In the genomic region with DNA sequence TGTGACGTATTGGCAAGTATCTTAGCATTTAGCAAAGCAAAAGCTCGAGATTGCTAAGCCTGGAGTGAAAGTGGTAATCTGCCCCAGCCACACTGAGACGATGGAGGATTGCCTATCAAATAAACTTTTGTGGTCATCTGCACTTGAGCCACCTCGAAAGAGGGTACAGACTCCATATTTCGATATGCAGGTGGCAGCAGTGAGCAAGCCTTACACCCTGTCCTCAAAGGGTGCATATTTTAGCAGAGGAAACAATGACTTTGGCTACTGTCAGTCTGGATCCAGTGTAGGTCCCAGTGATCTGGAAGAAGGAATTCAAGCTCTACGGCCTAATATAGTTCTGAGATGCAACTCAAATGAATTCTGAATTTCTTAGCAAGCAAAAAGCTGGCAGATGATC, we compare ENCODE assay signal across 1 cellular context.
TF ChIP-seq lines count a peak whose summit lies in the region.

No MANE protein-coding gene starts in this region.

TF ChIP-seq in liver, 16 proteins besides CTCF, POLR2A, EP300 and RAD21 (continued from another document):
- TF ChIP-seq, protein P1, sequence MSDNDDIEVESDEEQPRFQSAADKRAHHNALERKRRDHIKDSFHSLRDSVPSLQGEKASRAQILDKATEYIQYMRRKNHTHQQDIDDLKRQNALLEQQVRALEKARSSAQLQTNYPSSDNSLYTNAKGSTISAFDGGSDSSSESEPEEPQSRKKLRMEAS (IDR thresholded peaks at IDR 0.05) = no peak
- TF ChIP-seq FOXA2 (IDR thresholded peaks at IDR 0.05) (no peak), NR2F2 (IDR thresholded peaks at IDR 0.05) (no peak), JUND (IDR thresholded peaks at IDR 0.05) (no peak), TAF1 (conservative IDR thresholded peaks at IDR 0.05) (no peak), GABPA (IDR thresholded peaks at IDR 0.05 in 1 of 2, conservative IDR thresholded peaks at IDR 0.05 in 1 of 2) (no peak), YY1 (IDR thresholded peaks at IDR 0.05) (no peak), HNF4G (IDR thresholded peaks at IDR 0.05) (no peak), FOXA1 (IDR thresholded peaks at IDR 0.05) (no peak), EGR1 (IDR thresholded peaks at IDR 0.05; ENCODE audit: low read depth in 2 of 2) (no peak)
- TF ChIP-seq, protein P2, sequence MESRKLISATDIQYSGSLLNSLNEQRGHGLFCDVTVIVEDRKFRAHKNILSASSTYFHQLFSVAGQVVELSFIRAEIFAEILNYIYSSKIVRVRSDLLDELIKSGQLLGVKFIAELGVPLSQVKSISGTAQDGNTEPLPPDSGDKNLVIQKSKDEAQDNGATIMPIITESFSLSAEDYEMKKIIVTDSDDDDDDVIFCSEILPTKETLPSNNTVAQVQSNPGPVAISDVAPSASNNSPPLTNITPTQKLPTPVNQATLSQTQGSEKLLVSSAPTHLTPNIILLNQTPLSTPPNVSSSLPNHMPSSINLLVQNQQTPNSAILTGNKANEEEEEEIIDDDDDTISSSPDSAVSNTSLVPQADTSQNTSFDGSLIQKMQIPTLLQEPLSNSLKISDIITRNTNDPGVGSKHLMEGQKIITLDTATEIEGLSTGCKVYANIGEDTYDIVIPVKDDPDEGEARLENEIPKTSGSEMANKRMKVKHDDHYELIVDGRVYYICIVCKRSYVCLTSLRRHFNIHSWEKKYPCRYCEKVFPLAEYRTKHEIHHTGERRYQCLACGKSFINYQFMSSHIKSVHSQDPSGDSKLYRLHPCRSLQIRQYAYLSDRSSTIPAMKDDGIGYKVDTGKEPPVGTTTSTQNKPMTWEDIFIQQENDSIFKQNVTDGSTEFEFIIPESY (IDR thresholded peaks at IDR 0.05) = no peak
- TF ChIP-seq, protein P3, sequence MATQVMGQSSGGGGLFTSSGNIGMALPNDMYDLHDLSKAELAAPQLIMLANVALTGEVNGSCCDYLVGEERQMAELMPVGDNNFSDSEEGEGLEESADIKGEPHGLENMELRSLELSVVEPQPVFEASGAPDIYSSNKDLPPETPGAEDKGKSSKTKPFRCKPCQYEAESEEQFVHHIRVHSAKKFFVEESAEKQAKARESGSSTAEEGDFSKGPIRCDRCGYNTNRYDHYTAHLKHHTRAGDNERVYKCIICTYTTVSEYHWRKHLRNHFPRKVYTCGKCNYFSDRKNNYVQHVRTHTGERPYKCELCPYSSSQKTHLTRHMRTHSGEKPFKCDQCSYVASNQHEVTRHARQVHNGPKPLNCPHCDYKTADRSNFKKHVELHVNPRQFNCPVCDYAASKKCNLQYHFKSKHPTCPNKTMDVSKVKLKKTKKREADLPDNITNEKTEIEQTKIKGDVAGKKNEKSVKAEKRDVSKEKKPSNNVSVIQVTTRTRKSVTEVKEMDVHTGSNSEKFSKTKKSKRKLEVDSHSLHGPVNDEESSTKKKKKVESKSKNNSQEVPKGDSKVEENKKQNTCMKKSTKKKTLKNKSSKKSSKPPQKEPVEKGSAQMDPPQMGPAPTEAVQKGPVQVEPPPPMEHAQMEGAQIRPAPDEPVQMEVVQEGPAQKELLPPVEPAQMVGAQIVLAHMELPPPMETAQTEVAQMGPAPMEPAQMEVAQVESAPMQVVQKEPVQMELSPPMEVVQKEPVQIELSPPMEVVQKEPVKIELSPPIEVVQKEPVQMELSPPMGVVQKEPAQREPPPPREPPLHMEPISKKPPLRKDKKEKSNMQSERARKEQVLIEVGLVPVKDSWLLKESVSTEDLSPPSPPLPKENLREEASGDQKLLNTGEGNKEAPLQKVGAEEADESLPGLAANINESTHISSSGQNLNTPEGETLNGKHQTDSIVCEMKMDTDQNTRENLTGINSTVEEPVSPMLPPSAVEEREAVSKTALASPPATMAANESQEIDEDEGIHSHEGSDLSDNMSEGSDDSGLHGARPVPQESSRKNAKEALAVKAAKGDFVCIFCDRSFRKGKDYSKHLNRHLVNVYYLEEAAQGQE (IDR thresholded peaks at IDR 0.05) = no peak
